In the genomic region with DNA sequence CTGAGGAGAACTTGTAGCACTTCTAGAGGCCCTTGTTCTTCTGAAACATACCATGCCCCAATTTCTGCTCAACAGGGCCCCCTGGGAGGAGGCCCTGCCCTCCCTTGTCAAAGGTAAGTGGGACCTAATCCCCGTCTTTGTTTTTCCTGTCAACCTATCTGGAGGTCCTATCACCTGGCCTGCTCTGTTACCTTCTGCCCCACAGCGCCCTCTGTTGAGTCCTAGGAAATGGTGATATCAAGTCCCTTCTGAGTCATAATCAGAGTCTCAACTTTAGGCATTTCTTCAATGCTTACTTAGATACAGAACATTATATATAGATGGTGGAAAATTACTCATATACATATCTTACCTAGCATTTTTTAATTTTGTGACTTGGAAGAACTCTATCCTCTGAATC, we compare ENCODE assay signal across 10 cellular contexts. TPM values are rescaled to one million over a fixed set of nuclear protein-coding genes. Genes with fewer than 3 reads are reported as not detected.
DNase-seq lines count a peak whose midpoint lies in the region; ATAC-seq and TF ChIP-seq lines count a peak whose summit lies in the region.
"Had no signal": no experiment of that assay in that cellular context is flagged by ENCODE, and none has a peak within 500 bp of the region (broad histone marks: within the 10 kb centered on the region; RNA-seq: fewer than 3 reads in every experiment).

No MANE protein-coding gene starts in this region.

- H3K4me1 ChIP-seq in OCI-LY1 (ENCODE audit: insufficient read depth, low read length, severe bottlenecking): peaks cover 54% of the 10 kb centered on the region
- no peaks in the 10 kb centered on the region for H3K4me1 ChIP-seq in lung (ENCODE audit: control insufficient read depth in 2 of 2, insufficient read depth in 2 of 2, low read length in 2 of 2)
- H3K4me1 ChIP-seq in tibial artery: no peaks in the 10 kb centered on the region

- TF ChIP-seq CTCF in OCI-LY1 (IDR thresholded peaks at IDR 0.05; ENCODE audit: low read length): peak; percentile 84
- peak; percentile 7 for TF ChIP-seq CTCF in lung (IDR thresholded peaks at IDR 0.05; ENCODE audit: control extremely low read depth, extremely low read depth)
- no peak for TF ChIP-seq CTCF in tibial artery (IDR thresholded peaks at IDR 0.05)

- intact Hi-C loops in tibial artery (cut with DNase I; ENCODE audit: low total_unique reads): no loop called here

- H3K9me3 ChIP-seq in OCI-LY1 (ENCODE audit: low read length) (no peaks in the 10 kb centered on the region), lung (ENCODE audit: control insufficient read depth in 2 of 2, insufficient read depth in 1 of 2, low read length in 1 of 2) (peaks cover 0 to 6% of the 10 kb centered on the region in 2 donors), tibial artery (no peaks in the 10 kb centered on the region)

- H3K36me3 ChIP-seq in OCI-LY1 (ENCODE audit: insufficient read depth, low read length) (no peaks in the 10 kb centered on the region), lung (ENCODE audit: control insufficient read depth in 2 of 2, insufficient read depth in 2 of 2, low read length in 2 of 2) (no peaks in the 10 kb centered on the region), tibial artery (no peaks in the 10 kb centered on the region)

- no peaks in the 10 kb centered on the region for H3F3A ChIP-seq in OCI-LY1 (ENCODE audit: insufficient read depth, low read length)

- WGBS in lung, 2 donors: 29 to 44% methylated on average over 2 of the region's 2 CpGs

- H3K9me2 ChIP-seq in OCI-LY1 (ENCODE audit: low read depth, low read length): no peaks in the 10 kb centered on the region

- H2AFZ ChIP-seq in OCI-LY1 (ENCODE audit: low read length): no peak overlapping the region

- DNase-seq in NCI-H82 (lab: John Stamatoyannopoulos, UW): peak; percentile 68
- no peak for DNase-seq in NCI-H82 treated with DMSO at 0.1 percent for 48 hours (lab: John Stamatoyannopoulos, UW; ENCODE audit: unreplicated experiment)
- DNase-seq in lung (ENCODE audit: low spot score): no peak
- no peak for DNase-seq in KG1 (lab: John Stamatoyannopoulos, UW)
- no peak for DNase-seq in tibial artery

- H4K20me1 ChIP-seq in OCI-LY1 (ENCODE audit: insufficient read depth, low read length): no peaks in the 10 kb centered on the region

- ATAC-seq in GM21367 (IDR thresholded peaks at IDR 0.05; ENCODE audit: unreplicated experiment) (peak; percentile 60), lung (ENCODE audit: insufficient read depth, low FRiP score) (no peak), HG03139 (IDR thresholded peaks at IDR 0.05; ENCODE audit: unreplicated experiment) (no peak)
- ATAC-seq: T-cell had no signal

- no peak overlapping the region for H3K9ac ChIP-seq in OCI-LY1 (ENCODE audit: low read length)

- H3K27me3 ChIP-seq in OCI-LY1 (ENCODE audit: insufficient read depth, low read length) (no peaks in the 10 kb centered on the region), lung (ENCODE audit: control insufficient read depth, insufficient read depth) (no peaks in the 10 kb centered on the region), tibial artery (no peaks in the 10 kb centered on the region)

- no peak overlapping the region for H3K4me2 ChIP-seq in OCI-LY1 (ENCODE audit: low read length)

- H3K27ac ChIP-seq in OCI-LY1 (ENCODE audit: low read depth, low read length, poor library complexity, severe bottlenecking): peak overlapping the region; percentile 69
- H3K27ac ChIP-seq in lung (ENCODE audit: low read depth in 1 of 2, low read length in 1 of 2): no peak overlapping the region
- H3K27ac ChIP-seq in tibial artery: no peak overlapping the region

- H3K4me3 ChIP-seq in OCI-LY1 (ENCODE audit: low read depth, low read length, poor library complexity, severe bottlenecking): no peak overlapping the region
- H3K4me3 ChIP-seq in lung: no peak overlapping the region
- H3K4me3 ChIP-seq in tibial artery: no peak overlapping the region

- H3K79me2 ChIP-seq in OCI-LY1 (ENCODE audit: insufficient read depth, low read length): no peaks in the 10 kb centered on the region

RNA-seq across cellular contexts. Expression of a gene that starts 28.2 kb away (rescaled TPM):
- total RNA-seq in lung: under 1 TPM in 1 of 2 donors, not detected in 1; 0.57 TPM
- polyA plus RNA-seq in lung: under 1 TPM in 1 of 2 donors, not detected in 1; 0.05 TPM
- total RNA-seq: mononuclear cell had no signal

Comparison
In these comparisons a context has a peak if more than half of its experiments do, and no peak if none do; other contexts are left out.
1. CTCF ChIP-seq: peak in OCI-LY1 (single experiment) and lung (single experiment); none in tibial artery (0 of 2).